In genomic region chr6:1946583-1946982, GRCh38 we compare ENCODE assay signal across 24 cellular contexts.
"Had no signal": no experiment of that assay in that cellular context is flagged by ENCODE, and none has a peak within 500 bp of the region (broad histone marks: within the 10 kb centered on the region; RNA-seq: fewer than 3 reads in every experiment).

No MANE protein-coding gene starts in this region.

- ATAC-seq: left colon; left lung; lower lobe of right lung; natural killer cell treated with Interleukin-12 subunit alpha and Interleukin-12 subunit beta and Interleukin-15 and Interleukin-18, amount 100 ng/mL, for 72 hours; right lobe of liver; stimulated activated memory B cell treated with anti-CD40 and anti-IgM and Interleukin-4, amounts not matched to agents 10 μg/mL and 1 μg/mL and 100 μg/mL, for 72 hours; stimulated activated naive CD8-positive, alpha-beta T cell treated with anti-CD3 and anti-CD28 coated beads, Interleukin-15, amount 100 ng/mL, for 72 hours had no signal

- H3K4me3 Mint-ChIP-seq: mesothelial cell of epicardium; naive B cell; natural killer cell treated with Interleukin-12 subunit alpha and Interleukin-12 subunit beta and Interleukin-15 and Interleukin-18, amount 100 ng/mL, for 72 hours; stimulated activated memory B cell treated with anti-CD40 and anti-IgM and Interleukin-4, amounts not matched to agents 10 μg/mL and 1 μg/mL and 100 μg/mL, for 72 hours; stimulated activated naive CD8-positive, alpha-beta T cell treated with anti-CD3 and anti-CD28 coated beads, Interleukin-15, amount 100 ng/mL, for 72 hours had no signal

- H3K27me3 Mint-ChIP-seq: naive B cell; natural killer cell treated with Interleukin-12 subunit alpha and Interleukin-12 subunit beta and Interleukin-15 and Interleukin-18, amount 100 ng/mL, for 72 hours; progenitor cell of endocrine pancreas; stimulated activated memory B cell treated with anti-CD40 and anti-IgM and Interleukin-4, amounts not matched to agents 10 μg/mL and 1 μg/mL and 100 μg/mL, for 72 hours; stimulated activated naive CD8-positive, alpha-beta T cell treated with anti-CD3 and anti-CD28 coated beads, Interleukin-15, amount 100 ng/mL, for 72 hours had no signal

- H3K27ac Mint-ChIP-seq: mesothelial cell of epicardium; naive B cell; progenitor cell of endocrine pancreas; stimulated activated memory B cell treated with anti-CD40 and anti-IgM and Interleukin-4, amounts not matched to agents 10 μg/mL and 1 μg/mL and 100 μg/mL, for 72 hours had no signal

- H3K9me3 ChIP-seq: left lung, lower lobe of right lung, ovary, right atrium auricular region, right lobe of liver, transverse colon, upper lobe of left lung, vagina had no signal

- H3K4me1 ChIP-seq: left lung, lower lobe of right lung, right atrium auricular region, right lobe of liver, transverse colon, upper lobe of left lung, vagina had no signal

- H3K4me1 Mint-ChIP-seq: naive B cell; stimulated activated memory B cell treated with anti-CD40 and anti-IgM and Interleukin-4, amounts not matched to agents 10 μg/mL and 1 μg/mL and 100 μg/mL, for 72 hours; stimulated activated naive CD8-positive, alpha-beta T cell treated with anti-CD3 and anti-CD28 coated beads, Interleukin-15, amount 100 ng/mL, for 72 hours had no signal

- H3K4me2 ChIP-seq: smooth muscle cell had no signal

- H3K9me3 Mint-ChIP-seq: mesothelial cell of epicardium; naive B cell; natural killer cell treated with Interleukin-12 subunit alpha and Interleukin-12 subunit beta and Interleukin-15 and Interleukin-18, amount 100 ng/mL, for 72 hours; stimulated activated memory B cell treated with anti-CD40 and anti-IgM and Interleukin-4, amounts not matched to agents 10 μg/mL and 1 μg/mL and 100 μg/mL, for 72 hours; stimulated activated naive CD8-positive, alpha-beta T cell treated with anti-CD3 and anti-CD28 coated beads, Interleukin-15, amount 100 ng/mL, for 72 hours had no signal

- H3K36me3 ChIP-seq: left lung, lower lobe of right lung, ovary, right atrium auricular region, right lobe of liver, upper lobe of left lung, vagina had no signal

- H3K4me3 ChIP-seq: left lung, lower lobe of right lung, ovary, right atrium auricular region, right lobe of liver, smooth muscle cell, transverse colon, upper lobe of left lung, vagina had no signal

- H3K27me3 ChIP-seq: left lung, ovary, right atrium auricular region, right lobe of liver, transverse colon, upper lobe of left lung, vagina had no signal

- DNase-seq: kidney; left colon; left lung; lower lobe of right lung; mesendoderm; naive B cell; ovary; right lobe of liver; stimulated activated CD4-positive, alpha-beta T cell treated with anti-CD3 and anti-CD28 coated beads, Interleukin-1b, Interleukin-23, amount 100 ng/mL, for 48 hours; stimulated activated CD4-positive, alpha-beta T cell treated with anti-CD3 and anti-CD28 coated beads, Interleukin-2, amount 100 ng/mL, for 48 hours; stimulated activated CD4-positive, alpha-beta T cell treated with anti-CD3 and anti-CD28 coated beads, Interleukin-4, amount 100 ng/mL, for 4 hours; stimulated activated CD8-positive, alpha-beta memory T cell treated with anti-CD3 and anti-CD28 coated beads, Interleukin-4, amount 100 ng/mL, for 48 hours; stimulated activated naive CD4-positive, alpha-beta T cell treated with Interleukin-2 at 50 U/mL for 16 hours; stimulated activated naive CD8-positive, alpha-beta T cell treated with anti-CD3 and anti-CD28 coated beads, Interleukin-15, amount 100 ng/mL, for 72 hours; substantia nigra; transverse colon; upper lobe of left lung had no signal

- FAIRE-seq: kidney had no signal

- H3K36me3 Mint-ChIP-seq: mesothelial cell of epicardium had no signal

- H3K27ac ChIP-seq: left lung, lower lobe of right lung, ovary, right atrium auricular region, right lobe of liver, transverse colon, upper lobe of left lung, vagina had no signal
